22 cellular contexts compared by ENCODE assay signal in the genomic region with DNA sequence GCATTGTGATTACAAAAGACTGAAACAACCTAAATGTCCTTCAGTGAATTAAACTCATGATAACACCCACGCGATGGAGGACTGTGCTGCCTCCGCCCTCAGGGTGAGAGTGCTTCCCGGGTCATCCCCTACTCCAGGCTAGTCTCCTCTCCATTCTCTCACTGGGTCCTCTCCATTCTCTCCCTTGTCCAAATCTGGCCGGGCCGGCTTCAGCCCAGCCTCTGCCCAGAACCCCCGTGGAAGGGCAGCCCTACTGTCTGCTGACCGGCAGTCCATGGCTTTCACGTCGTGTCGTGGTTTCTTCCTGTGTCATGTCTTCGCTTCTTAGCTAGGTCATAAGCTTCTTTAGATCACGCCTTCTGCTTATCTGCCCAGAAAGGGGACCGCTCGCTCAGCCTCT.
"Had no signal": no experiment of that assay in that cellular context is flagged by ENCODE, and none has a peak within 500 bp of the region (broad histone marks: within the 10 kb centered on the region; RNA-seq: fewer than 3 reads in every experiment).

No MANE protein-coding gene starts in this region.

- H3K79me2 ChIP-seq: parathyroid adenoma had no signal

- H3K36me3 Mint-ChIP-seq: immature natural killer cell; naive thymus-derived CD8-positive, alpha-beta T cell; stimulated activated effector memory CD8-positive, alpha-beta T cell treated with anti-CD3 and anti-CD28 coated beads, Interleukin-12 subunit alpha, Interleukin-12 subunit beta, amount 100 ng/mL, for 72 hours; type B pancreatic cell had no signal

- DNase-seq: dorsolateral prefrontal cortex; effector CD4-positive, alpha-beta T cell; hypothalamus; islet precursor cell; kidney glomerular epithelial cell; left colon; left ventricle myocardium superior; lower lobe of right lung; naive thymus-derived CD8-positive, alpha-beta T cell; right cardiac atrium; sigmoid colon; stimulated activated CD4-positive, alpha-beta T cell treated with anti-CD3 and anti-CD28 coated beads, Interleukin-2, amount 100 ng/mL, for 24 hours; stimulated activated CD4-positive, alpha-beta T cell treated with anti-CD3 and anti-CD28 coated beads, Interleukin-4, amount 100 ng/mL, for 24 hours; stimulated activated naive CD4-positive, alpha-beta T cell treated with Interleukin-2 at 50 U/mL for 16 hours; stomach; testis; tibial artery had no signal

- H3K36me3 ChIP-seq: lower lobe of right lung, sigmoid colon, stomach, tibial artery had no signal

- H3K4me1 ChIP-seq: sigmoid colon, tibial artery had no signal

- H3K9me3 Mint-ChIP-seq: immature natural killer cell; naive thymus-derived CD8-positive, alpha-beta T cell; stimulated activated effector memory CD8-positive, alpha-beta T cell treated with anti-CD3 and anti-CD28 coated beads, Interleukin-12 subunit alpha, Interleukin-12 subunit beta, amount 100 ng/mL, for 72 hours; type B pancreatic cell had no signal

- H3K4me3 Mint-ChIP-seq: immature natural killer cell; naive thymus-derived CD8-positive, alpha-beta T cell; stimulated activated effector memory CD8-positive, alpha-beta T cell treated with anti-CD3 and anti-CD28 coated beads, Interleukin-12 subunit alpha, Interleukin-12 subunit beta, amount 100 ng/mL, for 72 hours; type B pancreatic cell had no signal

- H3K4me1 Mint-ChIP-seq: naive thymus-derived CD8-positive, alpha-beta T cell; stimulated activated effector memory CD8-positive, alpha-beta T cell treated with anti-CD3 and anti-CD28 coated beads, Interleukin-12 subunit alpha, Interleukin-12 subunit beta, amount 100 ng/mL, for 72 hours had no signal

- H3K9me3 ChIP-seq: lower lobe of right lung, sigmoid colon, stomach, testis, tibial artery had no signal

- H3K27ac ChIP-seq: dorsolateral prefrontal cortex, lower lobe of right lung, parathyroid adenoma, sigmoid colon, stomach, tibial artery had no signal

- H3K27ac Mint-ChIP-seq: naive thymus-derived CD8-positive, alpha-beta T cell; progenitor cell of endocrine pancreas; stimulated activated effector memory CD8-positive, alpha-beta T cell treated with anti-CD3 and anti-CD28 coated beads, Interleukin-12 subunit alpha, Interleukin-12 subunit beta, amount 100 ng/mL, for 72 hours; type B pancreatic cell had no signal

- ATAC-seq: left colon; left ventricle myocardium superior; lower lobe of right lung; naive thymus-derived CD8-positive, alpha-beta T cell; right cardiac atrium had no signal

- H3K4me3 ChIP-seq: dorsolateral prefrontal cortex, lower lobe of right lung, sigmoid colon, stomach, testis, tibial artery had no signal

- H3K27me3 ChIP-seq: dorsolateral prefrontal cortex, sigmoid colon, stomach, testis had no signal
